Comparison of ENCODE assay signal across 8 cellular contexts in genomic region chr1:42942444-42942843, GRCh38. TPM values are rescaled to one million over a fixed set of nuclear protein-coding genes. Genes with fewer than 3 reads are reported as not detected.
DNase-seq lines count a peak whose midpoint lies in the region; TF ChIP-seq lines count a peak whose summit lies in the region.

No MANE protein-coding gene starts in this region.

- H3K79me2 ChIP-seq in parathyroid adenoma: peaks cover 15% of the 10 kb centered on the region

- H3K36me3 ChIP-seq in colonic mucosa: no peaks in the 10 kb centered on the region
- no peaks in the 10 kb centered on the region for H3K36me3 ChIP-seq in parathyroid adenoma (ENCODE audit: control insufficient read depth, insufficient read depth, low read length)

- H2AFZ ChIP-seq in parathyroid adenoma: no peak overlapping the region

- DNase-seq in DMS79 (lab: John Stamatoyannopoulos, UW): peak; percentile 81
- DNase-seq in NCI-H510A treated with DMSO at 0.1 percent for 48 hours (lab: John Stamatoyannopoulos, UW): peak; percentile 100
- no peak for DNase-seq in colonic mucosa
- DNase-seq in HPDE6-E6E7 (ENCODE audit: extremely low spot score): no peak
- DNase-seq in NOMO-1 treated with dmso at 0.1 percent for 144 hours (lab: John Stamatoyannopoulos, UW; ENCODE audit: unreplicated experiment): no peak
- DNase-seq in activated effector memory CD4-positive, alpha-beta T cell treated with Interleukin-2 at 50 U/mL for 16 hours: no peak
- no peak for DNase-seq in hypothalamus (lab: John Stamatoyannopoulos, UW)

- peak overlapping the region; percentile 57 for H3K27ac ChIP-seq in colonic mucosa
- H3K27ac ChIP-seq in parathyroid adenoma: peak overlapping the region; percentile 92

- H3K4me3 ChIP-seq in colonic mucosa (no peak overlapping the region), parathyroid adenoma (ENCODE audit: low read depth, low read length) (no peak overlapping the region)

- H3K4me1 ChIP-seq in colonic mucosa: peaks cover 72% of the 10 kb centered on the region
- peaks cover 35% of the 10 kb centered on the region for H3K4me1 ChIP-seq in parathyroid adenoma

- no peaks in the 10 kb centered on the region for H3K9me3 ChIP-seq in colonic mucosa
- no peaks in the 10 kb centered on the region for H3K9me3 ChIP-seq in parathyroid adenoma (ENCODE audit: control insufficient read depth, low read length)

- intact Hi-C loops in colonic mucosa (cut with DNase I): no loop called here

- H3K27me3 ChIP-seq in colonic mucosa: no peaks in the 10 kb centered on the region
- no peaks in the 10 kb centered on the region for H3K27me3 ChIP-seq in parathyroid adenoma (ENCODE audit: control insufficient read depth, insufficient read depth, low read length)

- TF ChIP-seq CTCF in colonic mucosa (IDR thresholded peaks at IDR 0.05): no peak
- no peak for TF ChIP-seq CTCF in parathyroid adenoma (IDR thresholded peaks at IDR 0.05)

- peak overlapping the region; percentile 41 for H3K4me2 ChIP-seq in parathyroid adenoma (ENCODE audit: low read length)

- H3K9ac ChIP-seq in colonic mucosa (ENCODE audit: low read depth in 2 of 2, low read length in 2 of 2) (peak overlapping the region; percentile 40 to 86), parathyroid adenoma (no peak overlapping the region)

RNA-seq across cellular contexts. Expression of gene SLC2A1, which starts 16.2 kb away (rescaled TPM):
- 100 to 1,000 TPM in 1 of 2 donors, 10 to 100 TPM in 1; 71.6 to 150 TPM for total RNA-seq in colonic mucosa

Comparison
In these comparisons a context has a peak if more than half of its experiments do, and no peak if none do; other contexts are left out.
1. DNase-seq: peak in DMS79 (single experiment) and NCI-H510A treated with DMSO at 0.1 percent for 48 hours (single experiment); none in colonic mucosa (single experiment), HPDE6-E6E7 (single experiment), NOMO-1 treated with dmso at 0.1 percent for 144 hours (single experiment), activated effector memory CD4-positive, alpha-beta T cell treated with Interleukin-2 at 50 U/mL for 16 hours (single experiment) and hypothalamus (0 of 51).